Comparison of ENCODE assay signal across 27 cellular contexts in genomic region chr1:245790441-245790840, GRCh38.
DNase-seq lines count a peak whose midpoint lies in the region; ATAC-seq, FAIRE-seq and TF ChIP-seq lines count a peak whose summit lies in the region.
"Had no signal": no experiment of that assay in that cellular context is flagged by ENCODE, and none has a peak within 500 bp of the region (broad histone marks: within the 10 kb centered on the region; RNA-seq: fewer than 3 reads in every experiment).

No MANE protein-coding gene starts in this region.

- peak overlapping the region; percentile 100 for H2BK120ac ChIP-seq in trophoblast cell (ENCODE audit: insufficient read depth, low read length, poor library complexity)

- peak overlapping the region; percentile 92 for H3K4ac ChIP-seq in trophoblast cell (ENCODE audit: low read depth, low read length)

- no peaks in the 10 kb centered on the region for H3K27me3 ChIP-seq in trophoblast cell (ENCODE audit: insufficient read depth, low read length)
- no peaks in the 10 kb centered on the region for H3K27me3 ChIP-seq in Karpas-422 (ENCODE audit: low read length)
- no peaks in the 10 kb centered on the region for H3K27me3 ChIP-seq in small intestine (ENCODE audit: control insufficient read depth in 2 of 2, insufficient read depth in 2 of 2, low read length in 2 of 2)
- H3K27me3 ChIP-seq: BE2C, MG63, neutrophil, Peyer's patch, thyroid gland had no signal

- H2BK5ac ChIP-seq in trophoblast cell (ENCODE audit: low read depth, low read length, poor library complexity): peak overlapping the region; percentile 99

- H3K36me3 Mint-ChIP-seq in stimulated activated naive B cell treated with anti-CD40 and anti-IgM and Interleukin-4, amounts not matched to agents 10 μg/mL and 1 μg/mL and 100 μg/mL, for 72 hours: peaks cover 0 to 3% of the 10 kb centered on the region in 2 donors

- H3K27me3 Mint-ChIP-seq in stimulated activated naive B cell treated with anti-CD40 and anti-IgM and Interleukin-4, amounts not matched to agents 10 μg/mL and 1 μg/mL and 100 μg/mL, for 72 hours: no peaks in the 10 kb centered on the region

- ATAC-seq in stimulated activated naive B cell treated with anti-CD40 and anti-IgM and Interleukin-4, amounts not matched to agents 10 μg/mL and 1 μg/mL and 100 μg/mL, for 72 hours (replicated peaks): no peak
- ATAC-seq: GM23338 had no signal

- H3K4me3 Mint-ChIP-seq in stimulated activated naive B cell treated with anti-CD40 and anti-IgM and Interleukin-4, amounts not matched to agents 10 μg/mL and 1 μg/mL and 100 μg/mL, for 72 hours: no peak overlapping the region
- H3K4me3 Mint-ChIP-seq: GM23338; T-helper 2 cell treated with Interferon-gamma antibody and Interleukin-4, amounts not matched to agents 5 μg/mL and 100 μg/mL, for 36 hours had no signal

- H2AFZ ChIP-seq in trophoblast cell (ENCODE audit: insufficient read depth, low read length, poor library complexity) (peak overlapping the region; percentile 52), Karpas-422 (ENCODE audit: low read length) (no peak overlapping the region)
- H2AFZ ChIP-seq: GM23338 had no signal

- peak overlapping the region; percentile 91 for H3K18ac ChIP-seq in trophoblast cell (ENCODE audit: low read length)

- H3K79me2 ChIP-seq in trophoblast cell (ENCODE audit: control insufficient read depth, insufficient read depth, low read length, poor library complexity): peaks cover 10% of the 10 kb centered on the region
- H3K79me2 ChIP-seq in Karpas-422 (ENCODE audit: low read length): no peaks in the 10 kb centered on the region

- FAIRE-seq in small intestine (lab: Jason Lieb, UNC): no peak
- FAIRE-seq: bronchial epithelial cell, endothelial cell of umbilical vein, islet of Langerhans had no signal

- H3K9ac ChIP-seq in trophoblast cell (ENCODE audit: low read length): no peak overlapping the region
- no peak overlapping the region for H3K9ac ChIP-seq in Karpas-422 (ENCODE audit: low read length)

- peaks cover 32% of the 10 kb centered on the region for H3K79me1 ChIP-seq in trophoblast cell (ENCODE audit: low read length)

- H3K23ac ChIP-seq in trophoblast cell (ENCODE audit: low read length): no peak overlapping the region

- DNase-seq in EL (peak; percentile 67), RPMI7951 (ENCODE audit: low read depth) (peak; percentile 85), fibroblast of pulmonary artery (ENCODE audit: low read depth) (peak; percentile 50), trophoblast cell (peak; percentile 46 to 64), iPS-NIHi11 (ENCODE audit: low spot score) (no peak), Karpas-422 (no peak), small intestine (no peak)
- no peak for DNase-seq in stimulated activated naive B cell treated with anti-CD40 and anti-IgM and Interleukin-4, amounts not matched to agents 10 μg/mL and 1 μg/mL and 100 μg/mL, for 72 hours
- DNase-seq: activated CD4-positive, alpha-beta T cell treated with anti-CD3 and anti-CD28 coated beads, Interleukin-2, amount 50 U/mL, for 48 hours; activated CD8-positive, alpha-beta memory T cell treated with anti-CD3 and anti-CD28 coated beads, Interleukin-2, amount 50 U/mL, for 48 hours; BE2C; hippocampal formation; MG63; NCI-H1436; NCI-H2107; NCI-H524 treated with DMSO at 0.1 percent for 48 hours; Peyer's patch; stimulated activated CD4-positive, alpha-beta T cell treated with anti-CD3 and anti-CD28 coated beads, Interleukin-4, amount 100 ng/mL, for 1 hour; stimulated activated naive CD4-positive, alpha-beta T cell treated with Interleukin-2 at 50 U/mL for 16 hours; thyroid gland; WERI-Rb-1 had no signal

- H3K4me3 ChIP-seq in fibroblast of pulmonary artery (replicated peaks; ENCODE audit: low read depth, low read length): no peak overlapping the region
- H3K4me3 ChIP-seq in trophoblast cell (ENCODE audit: low read depth, low read length): no peak overlapping the region
- H3K4me3 ChIP-seq in Karpas-422 (ENCODE audit: low read length): no peak overlapping the region
- H3K4me3 ChIP-seq in small intestine (ENCODE audit: low read depth in 1 of 2, low read length in 2 of 2): no peak overlapping the region
- H3K4me3 ChIP-seq: GM23338, MG63, Peyer's patch, thyroid gland had no signal

- no peaks in the 10 kb centered on the region for H3K36me3 ChIP-seq in trophoblast cell (ENCODE audit: control insufficient read depth in 1 of 2, insufficient read depth in 2 of 2, low read length in 2 of 2)
- H3K36me3 ChIP-seq in Karpas-422 (ENCODE audit: insufficient read depth, low read length): no peaks in the 10 kb centered on the region
- H3K36me3 ChIP-seq in small intestine (ENCODE audit: control insufficient read depth in 2 of 2, insufficient read depth in 2 of 2, low read length in 2 of 2): no peaks in the 10 kb centered on the region
- H3K36me3 ChIP-seq: MG63, neutrophil, Peyer's patch, thyroid gland, WERI-Rb-1 had no signal

- H4K12ac ChIP-seq in trophoblast cell (ENCODE audit: low read depth, low read length): no peak overlapping the region

- peak overlapping the region; percentile 99 for H3K27ac ChIP-seq in trophoblast cell (ENCODE audit: low read depth, low read length)
- no peak overlapping the region for H3K27ac ChIP-seq in Karpas-422 (ENCODE audit: low read length)
- H3K27ac ChIP-seq in small intestine (ENCODE audit: low read depth in 1 of 2, low read length in 1 of 2): no peak overlapping the region
- H3K27ac ChIP-seq: neutrophil, Peyer's patch, thyroid gland, WERI-Rb-1 had no signal

- H2BK12ac ChIP-seq in trophoblast cell (ENCODE audit: low read length): peak overlapping the region; percentile 100

- H3K4me1 ChIP-seq in trophoblast cell (ENCODE audit: control insufficient read depth in 1 of 2, insufficient read depth in 2 of 2, low read length in 2 of 2) (peaks cover 23 to 24% of the 10 kb centered on the region in 2 experiments), Karpas-422 (ENCODE audit: low read length) (peaks cover 12% of the 10 kb centered on the region), small intestine (ENCODE audit: control insufficient read depth in 2 of 2, insufficient read depth in 1 of 2, low read depth in 1 of 2, low read length in 1 of 2) (no peaks in the 10 kb centered on the region)
- H3K4me1 ChIP-seq: Peyer's patch, thyroid gland had no signal

- H4K8ac ChIP-seq in trophoblast cell (ENCODE audit: low read depth, low read length): peak overlapping the region; percentile 90

- H3K4me1 Mint-ChIP-seq in stimulated activated naive B cell treated with anti-CD40 and anti-IgM and Interleukin-4, amounts not matched to agents 10 μg/mL and 1 μg/mL and 100 μg/mL, for 72 hours: peaks cover 0 to 2% of the 10 kb centered on the region in 2 donors

- peak overlapping the region; percentile 98 for H4K91ac ChIP-seq in trophoblast cell (ENCODE audit: low read depth, low read length)

- H3K9me2 ChIP-seq in Karpas-422 (replicated peaks; ENCODE audit: insufficient read depth, low read length): no peaks in the 10 kb centered on the region

- H3K9me3 ChIP-seq in trophoblast cell (ENCODE audit: insufficient read depth, low read depth, low read length): no peaks in the 10 kb centered on the region
- H3K9me3 ChIP-seq in Karpas-422 (ENCODE audit: low read length): no peaks in the 10 kb centered on the region
- no peaks in the 10 kb centered on the region for H3K9me3 ChIP-seq in small intestine (ENCODE audit: control insufficient read depth, low read depth)
- H3K9me3 ChIP-seq: BE2C, MG63, neutrophil, Peyer's patch, thyroid gland had no signal

- H3K4me2 ChIP-seq in trophoblast cell (ENCODE audit: low read length) (no peak overlapping the region), Karpas-422 (ENCODE audit: low read depth, low read length, poor library complexity, severe bottlenecking) (no peak overlapping the region)
- H3K4me2 ChIP-seq: GM23338 had no signal

- no peaks in the 10 kb centered on the region for H3K9me3 Mint-ChIP-seq in stimulated activated naive B cell treated with anti-CD40 and anti-IgM and Interleukin-4, amounts not matched to agents 10 μg/mL and 1 μg/mL and 100 μg/mL, for 72 hours
- H3K9me3 Mint-ChIP-seq: GM23338; T-helper 2 cell treated with Interferon-gamma antibody and Interleukin-4, amounts not matched to agents 5 μg/mL and 100 μg/mL, for 36 hours had no signal

- peak overlapping the region; percentile 88 for H3K14ac ChIP-seq in trophoblast cell (ENCODE audit: low read length)

- H4K20me1 ChIP-seq in Karpas-422 (ENCODE audit: insufficient read depth, low read depth, low read length): no peaks in the 10 kb centered on the region

- no CpG with 5 or more reads among the region's 2 CpGs for WGBS in trophoblast cell (ENCODE audit: extremely low coverage, insufficient coverage, insufficient read length)
- 91 to 97% (median 95%) methylated on average over 2 of the region's 2 CpGs for WGBS in small intestine, 3 donors

- no peak overlapping the region for H3K27ac Mint-ChIP-seq in stimulated activated naive B cell treated with anti-CD40 and anti-IgM and Interleukin-4, amounts not matched to agents 10 μg/mL and 1 μg/mL and 100 μg/mL, for 72 hours
- H3K27ac Mint-ChIP-seq: GM23338; T-helper 2 cell treated with Interferon-gamma antibody and Interleukin-4, amounts not matched to agents 5 μg/mL and 100 μg/mL, for 36 hours had no signal

- peak overlapping the region; percentile 98 for H2AK5ac ChIP-seq in trophoblast cell (ENCODE audit: low read length)

- TF ChIP-seq CTCF in fibroblast of pulmonary artery (IDR thresholded peaks at IDR 0.05; ENCODE audit: low read length, missing control alignments): no peak

Comparison
In these comparisons a context has a peak if more than half of its experiments do, and no peak if none do; other contexts are left out.
1. DNase-seq: peak in EL (single experiment), RPMI7951 (single experiment), fibroblast of pulmonary artery (single experiment) and trophoblast cell (2 of 2); none in iPS-NIHi11 (single experiment), stimulated activated naive B cell treated with anti-CD40 and anti-IgM and Interleukin-4, amounts not matched to agents 10 μg/mL and 1 μg/mL and 100 μg/mL, for 72 hours (single experiment), Karpas-422 (single experiment) and small intestine (single experiment).